ENCODE assay signal across 2 cellular contexts in the genomic region with DNA sequence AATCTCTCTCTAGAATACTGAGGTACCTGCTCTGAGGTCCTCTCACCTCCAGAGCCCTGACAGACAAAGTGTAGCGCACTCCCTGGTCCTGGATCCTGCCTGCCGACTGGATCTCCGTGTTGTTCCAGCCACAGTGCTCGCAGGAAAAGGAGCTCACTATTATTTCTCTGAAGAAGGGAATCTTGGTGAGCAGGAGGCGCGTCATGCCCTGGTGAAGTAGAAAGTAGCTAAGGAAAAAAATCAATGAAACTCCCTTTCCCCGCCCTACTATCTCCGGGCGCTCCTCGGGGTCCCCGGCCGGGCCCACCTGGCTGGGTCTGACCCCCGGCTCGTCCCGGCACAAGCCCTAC.
TF ChIP-seq lines count a peak whose summit lies in the region.

No MANE protein-coding gene starts in this region.

TF ChIP-seq in A549, 52 proteins besides CTCF, POLR2A, EP300 and RAD21:
- TF ChIP-seq TFCP2L1 (CRISPR knock-in tag; IDR thresholded peaks at IDR 0.05) (no peak), CHD2 (IDR thresholded peaks at IDR 0.05; ENCODE audit: low read length, partially characterized antibody) (no peak)
- TF ChIP-seq, protein P1, sequence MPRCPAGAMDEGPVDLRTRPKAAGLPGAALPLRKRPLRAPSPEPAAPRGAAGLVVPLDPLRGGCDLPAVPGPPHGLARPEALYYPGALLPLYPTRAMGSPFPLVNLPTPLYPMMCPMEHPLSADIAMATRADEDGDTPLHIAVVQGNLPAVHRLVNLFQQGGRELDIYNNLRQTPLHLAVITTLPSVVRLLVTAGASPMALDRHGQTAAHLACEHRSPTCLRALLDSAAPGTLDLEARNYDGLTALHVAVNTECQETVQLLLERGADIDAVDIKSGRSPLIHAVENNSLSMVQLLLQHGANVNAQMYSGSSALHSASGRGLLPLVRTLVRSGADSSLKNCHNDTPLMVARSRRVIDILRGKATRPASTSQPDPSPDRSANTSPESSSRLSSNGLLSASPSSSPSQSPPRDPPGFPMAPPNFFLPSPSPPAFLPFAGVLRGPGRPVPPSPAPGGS (IDR thresholded peaks at IDR 0.05), result no peak

TF ChIP-seq in GM23338, 12 proteins besides CTCF, POLR2A, EP300 and RAD21:
- TF ChIP-seq ZNF331 (CRISPR knock-in tag; IDR thresholded peaks at IDR 0.05; ENCODE audit: low read depth), result no peak
- TF ChIP-seq STAT1 (IDR thresholded peaks at IDR 0.05; ENCODE audit: unreplicated experiment), result no peak
- TF ChIP-seq CREB1 (CRISPR knock-in tag; IDR thresholded peaks at IDR 0.05; ENCODE audit: low read depth), result no peak
- TF ChIP-seq, protein P2, sequence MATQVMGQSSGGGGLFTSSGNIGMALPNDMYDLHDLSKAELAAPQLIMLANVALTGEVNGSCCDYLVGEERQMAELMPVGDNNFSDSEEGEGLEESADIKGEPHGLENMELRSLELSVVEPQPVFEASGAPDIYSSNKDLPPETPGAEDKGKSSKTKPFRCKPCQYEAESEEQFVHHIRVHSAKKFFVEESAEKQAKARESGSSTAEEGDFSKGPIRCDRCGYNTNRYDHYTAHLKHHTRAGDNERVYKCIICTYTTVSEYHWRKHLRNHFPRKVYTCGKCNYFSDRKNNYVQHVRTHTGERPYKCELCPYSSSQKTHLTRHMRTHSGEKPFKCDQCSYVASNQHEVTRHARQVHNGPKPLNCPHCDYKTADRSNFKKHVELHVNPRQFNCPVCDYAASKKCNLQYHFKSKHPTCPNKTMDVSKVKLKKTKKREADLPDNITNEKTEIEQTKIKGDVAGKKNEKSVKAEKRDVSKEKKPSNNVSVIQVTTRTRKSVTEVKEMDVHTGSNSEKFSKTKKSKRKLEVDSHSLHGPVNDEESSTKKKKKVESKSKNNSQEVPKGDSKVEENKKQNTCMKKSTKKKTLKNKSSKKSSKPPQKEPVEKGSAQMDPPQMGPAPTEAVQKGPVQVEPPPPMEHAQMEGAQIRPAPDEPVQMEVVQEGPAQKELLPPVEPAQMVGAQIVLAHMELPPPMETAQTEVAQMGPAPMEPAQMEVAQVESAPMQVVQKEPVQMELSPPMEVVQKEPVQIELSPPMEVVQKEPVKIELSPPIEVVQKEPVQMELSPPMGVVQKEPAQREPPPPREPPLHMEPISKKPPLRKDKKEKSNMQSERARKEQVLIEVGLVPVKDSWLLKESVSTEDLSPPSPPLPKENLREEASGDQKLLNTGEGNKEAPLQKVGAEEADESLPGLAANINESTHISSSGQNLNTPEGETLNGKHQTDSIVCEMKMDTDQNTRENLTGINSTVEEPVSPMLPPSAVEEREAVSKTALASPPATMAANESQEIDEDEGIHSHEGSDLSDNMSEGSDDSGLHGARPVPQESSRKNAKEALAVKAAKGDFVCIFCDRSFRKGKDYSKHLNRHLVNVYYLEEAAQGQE (IDR thresholded peaks at IDR 0.05; ENCODE audit: unreplicated experiment), result no peak
- TF ChIP-seq JUNB (IDR thresholded peaks at IDR 0.05; ENCODE audit: unreplicated experiment), result no peak
- TF ChIP-seq, protein P3, sequence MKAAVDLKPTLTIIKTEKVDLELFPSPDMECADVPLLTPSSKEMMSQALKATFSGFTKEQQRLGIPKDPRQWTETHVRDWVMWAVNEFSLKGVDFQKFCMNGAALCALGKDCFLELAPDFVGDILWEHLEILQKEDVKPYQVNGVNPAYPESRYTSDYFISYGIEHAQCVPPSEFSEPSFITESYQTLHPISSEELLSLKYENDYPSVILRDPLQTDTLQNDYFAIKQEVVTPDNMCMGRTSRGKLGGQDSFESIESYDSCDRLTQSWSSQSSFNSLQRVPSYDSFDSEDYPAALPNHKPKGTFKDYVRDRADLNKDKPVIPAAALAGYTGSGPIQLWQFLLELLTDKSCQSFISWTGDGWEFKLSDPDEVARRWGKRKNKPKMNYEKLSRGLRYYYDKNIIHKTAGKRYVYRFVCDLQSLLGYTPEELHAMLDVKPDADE (IDR thresholded peaks at IDR 0.05), result no peak
- TF ChIP-seq EZH2 (IDR thresholded peaks at IDR 0.05; ENCODE audit: low read depth, unreplicated experiment), result no peak
- TF ChIP-seq POLR2AphosphoS5 (IDR thresholded peaks at IDR 0.05; ENCODE audit: low read depth), result no peak
- no peak for TF ChIP-seq ZNF114 (CRISPR knock-in tag; IDR thresholded peaks at IDR 0.05)
- TF ChIP-seq, protein P4, sequence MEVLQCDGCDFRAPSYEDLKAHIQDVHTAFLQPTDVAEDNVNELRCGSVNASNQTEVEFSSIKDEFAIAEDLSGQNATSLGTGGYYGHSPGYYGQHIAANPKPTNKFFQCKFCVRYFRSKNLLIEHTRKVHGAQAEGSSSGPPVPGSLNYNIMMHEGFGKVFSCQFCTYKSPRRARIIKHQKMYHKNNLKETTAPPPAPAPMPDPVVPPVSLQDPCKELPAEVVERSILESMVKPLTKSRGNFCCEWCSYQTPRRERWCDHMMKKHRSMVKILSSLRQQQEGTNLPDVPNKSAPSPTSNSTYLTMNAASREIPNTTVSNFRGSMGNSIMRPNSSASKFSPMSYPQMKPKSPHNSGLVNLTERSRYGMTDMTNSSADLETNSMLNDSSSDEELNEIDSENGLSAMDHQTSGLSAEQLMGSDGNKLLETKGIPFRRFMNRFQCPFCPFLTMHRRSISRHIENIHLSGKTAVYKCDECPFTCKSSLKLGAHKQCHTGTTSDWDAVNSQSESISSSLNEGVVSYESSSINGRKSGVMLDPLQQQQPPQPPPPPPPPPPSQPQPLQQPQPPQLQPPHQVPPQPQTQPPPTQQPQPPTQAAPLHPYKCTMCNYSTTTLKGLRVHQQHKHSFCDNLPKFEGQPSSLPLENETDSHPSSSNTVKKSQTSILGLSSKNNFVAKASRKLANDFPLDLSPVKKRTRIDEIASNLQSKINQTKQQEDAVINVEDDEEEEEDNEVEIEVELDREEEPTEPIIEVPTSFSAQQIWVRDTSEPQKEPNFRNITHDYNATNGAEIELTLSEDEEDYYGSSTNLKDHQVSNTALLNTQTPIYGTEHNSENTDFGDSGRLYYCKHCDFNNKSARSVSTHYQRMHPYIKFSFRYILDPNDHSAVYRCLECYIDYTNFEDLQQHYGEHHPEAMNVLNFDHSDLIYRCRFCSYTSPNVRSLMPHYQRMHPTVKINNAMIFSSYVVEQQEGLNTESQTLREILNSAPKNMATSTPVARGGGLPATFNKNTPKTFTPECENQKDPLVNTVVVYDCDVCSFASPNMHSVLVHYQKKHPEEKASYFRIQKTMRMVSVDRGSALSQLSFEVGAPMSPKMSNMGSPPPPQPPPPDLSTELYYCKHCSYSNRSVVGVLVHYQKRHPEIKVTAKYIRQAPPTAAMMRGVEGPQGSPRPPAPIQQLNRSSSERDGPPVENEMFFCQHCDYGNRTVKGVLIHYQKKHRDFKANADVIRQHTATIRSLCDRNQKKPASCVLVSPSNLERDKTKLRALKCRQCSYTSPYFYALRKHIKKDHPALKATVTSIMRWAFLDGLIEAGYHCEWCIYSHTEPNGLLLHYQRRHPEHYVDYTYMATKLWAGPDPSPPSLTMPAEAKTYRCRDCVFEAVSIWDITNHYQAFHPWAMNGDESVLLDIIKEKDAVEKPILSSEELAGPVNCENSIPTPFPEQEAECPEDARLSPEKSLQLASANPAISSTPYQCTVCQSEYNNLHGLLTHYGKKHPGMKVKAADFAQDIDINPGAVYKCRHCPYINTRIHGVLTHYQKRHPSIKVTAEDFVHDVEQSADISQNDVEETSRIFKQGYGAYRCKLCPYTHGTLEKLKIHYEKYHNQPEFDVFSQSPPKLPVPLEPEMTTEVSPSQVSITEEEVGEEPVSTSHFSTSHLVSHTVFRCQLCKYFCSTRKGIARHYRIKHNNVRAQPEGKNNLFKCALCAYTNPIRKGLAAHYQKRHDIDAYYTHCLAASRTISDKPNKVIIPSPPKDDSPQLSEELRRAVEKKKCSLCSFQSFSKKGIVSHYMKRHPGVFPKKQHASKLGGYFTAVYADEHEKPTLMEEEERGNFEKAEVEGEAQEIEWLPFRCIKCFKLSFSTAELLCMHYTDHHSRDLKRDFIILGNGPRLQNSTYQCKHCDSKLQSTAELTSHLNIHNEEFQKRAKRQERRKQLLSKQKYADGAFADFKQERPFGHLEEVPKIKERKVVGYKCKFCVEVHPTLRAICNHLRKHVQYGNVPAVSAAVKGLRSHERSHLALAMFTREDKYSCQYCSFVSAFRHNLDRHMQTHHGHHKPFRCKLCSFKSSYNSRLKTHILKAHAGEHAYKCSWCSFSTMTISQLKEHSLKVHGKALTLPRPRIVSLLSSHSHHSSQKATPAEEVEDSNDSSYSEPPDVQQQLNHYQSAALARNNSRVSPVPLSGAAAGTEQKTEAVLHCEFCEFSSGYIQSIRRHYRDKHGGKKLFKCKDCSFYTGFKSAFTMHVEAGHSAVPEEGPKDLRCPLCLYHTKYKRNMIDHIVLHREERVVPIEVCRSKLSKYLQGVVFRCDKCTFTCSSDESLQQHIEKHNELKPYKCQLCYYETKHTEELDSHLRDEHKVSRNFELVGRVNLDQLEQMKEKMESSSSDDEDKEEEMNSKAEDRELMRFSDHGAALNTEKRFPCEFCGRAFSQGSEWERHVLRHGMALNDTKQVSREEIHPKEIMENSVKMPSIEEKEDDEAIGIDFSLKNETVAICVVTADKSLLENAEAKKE (CRISPR knock-in tag; IDR thresholded peaks at IDR 0.05), result no peak
- no peak for TF ChIP-seq EZH2phosphoT487 (IDR thresholded peaks at IDR 0.05; ENCODE audit: unreplicated experiment)
- TF ChIP-seq NANOG (IDR thresholded peaks at IDR 0.05; ENCODE audit: borderline replicate concordance), result no peak
